Comparison of ENCODE assay signal across 28 cellular contexts in genomic region chr18:55365342-55365741, GRCh38.
DNase-seq lines count a peak whose midpoint lies in the region; ATAC-seq, FAIRE-seq and TF ChIP-seq lines count a peak whose summit lies in the region.
"Had no signal": no experiment of that assay in that cellular context is flagged by ENCODE, and none has a peak within 500 bp of the region (broad histone marks: within the 10 kb centered on the region; RNA-seq: fewer than 3 reads in every experiment).

No MANE protein-coding gene starts in this region.

- TF ChIP-seq RAD21 in IMR-90 (IDR thresholded peaks at IDR 0.05; ENCODE audit: low read length) (no peak), SK-N-SH (IDR thresholded peaks at IDR 0.05; ENCODE audit: low read length) (no peak)

- no peak overlapping the region for H4K5ac ChIP-seq in IMR-90 (ENCODE audit: low read depth, low read length)

- H3K56ac ChIP-seq in IMR-90 (ENCODE audit: extremely low read depth, insufficient read depth, low read length): no peak overlapping the region

- H4K20me1 ChIP-seq in IMR-90 (ENCODE audit: insufficient read depth, low read length): no peaks in the 10 kb centered on the region; the same call in 1 of the 2 replicates
- no peaks in the 10 kb centered on the region for H4K20me1 ChIP-seq in PC-9 (ENCODE audit: insufficient read depth)
- H4K20me1 ChIP-seq in SK-N-SH (ENCODE audit: insufficient read depth): no peaks in the 10 kb centered on the region

- no peak overlapping the region for H3K27ac Mint-ChIP-seq in mesothelial cell of epicardium
- H3K27ac Mint-ChIP-seq: B cell; CD4-positive, alpha-beta T cell; CD8-positive, alpha-beta T cell had no signal

- TF ChIP-seq CTCF in D721Med (IDR thresholded peaks at IDR 0.05; ENCODE audit: insufficient read depth, missing control alignments) (no peak), IMR-90 (conservative IDR thresholded peaks at IDR 0.05; ENCODE audit: low read depth, low read length) (no peak), PC-9 (conservative IDR thresholded peaks at IDR 0.05) (no peak), mesothelial cell of epicardium (IDR thresholded peaks at IDR 0.05; ENCODE audit: unreplicated experiment) (no peak), SK-N-SH (IDR thresholded peaks at IDR 0.05) (no peak)

- TF ChIP-seq POLR2A in IMR-90 (IDR thresholded peaks at IDR 0.05; ENCODE audit: low read depth, low read length): no peak

- H3K27me3 ChIP-seq in IMR-90 (ENCODE audit: control insufficient read depth, insufficient read depth, low read length): no peaks in the 10 kb centered on the region
- H3K27me3 ChIP-seq in mesenchymal stem cell (ENCODE audit: control insufficient read depth in 1 of 2, insufficient read depth in 1 of 2, low read length in 2 of 2): no peaks in the 10 kb centered on the region
- no peaks in the 10 kb centered on the region for H3K27me3 ChIP-seq in PC-9 (ENCODE audit: insufficient read depth, low read depth)
- no peaks in the 10 kb centered on the region for H3K27me3 ChIP-seq in SK-N-SH (ENCODE audit: insufficient read depth)
- H3K27me3 ChIP-seq: BLaER1 treated with 17β-estradiol and CSF1 and Interleukin-3, amounts not matched to agents 10 nM and 100 nM had no signal

- H3K14ac ChIP-seq in IMR-90 (replicated peaks; ENCODE audit: low read depth, low read length) (no peak overlapping the region), mesenchymal stem cell (ENCODE audit: low read length in 2 of 2) (no peak overlapping the region)

- in situ Hi-C loops in IMR-90 (cut with MboI; ENCODE audit: low sequenced_read_pairs): no loop called here

- no peak overlapping the region for H2BK20ac ChIP-seq in IMR-90 (ENCODE audit: low read depth, low read length)

- peaks cover 13% of the 10 kb centered on the region for H3K36me3 Mint-ChIP-seq in mesothelial cell of epicardium
- H3K36me3 Mint-ChIP-seq: CD8-positive, alpha-beta T cell had no signal

- H3K4me3 ChIP-seq in IMR-90 (ENCODE audit: insufficient read depth, low read depth, low read length) (no peak overlapping the region), mesenchymal stem cell (ENCODE audit: insufficient read depth in 1 of 2, low read depth in 1 of 2, low read length in 2 of 2) (no peak overlapping the region), PC-9 (no peak overlapping the region), SK-N-SH (ENCODE audit: low read depth in 2 of 2, low read length in 1 of 2) (no peak overlapping the region)
- H3K4me3 ChIP-seq: A549; BLaER1 treated with 17β-estradiol and CSF1 and Interleukin-3, amounts not matched to agents 10 nM and 100 nM had no signal

- no TSS peak for BruUV-seq in IMR-90 (replicated peaks; lab: Mats Ljungman, UMichigan)
- BruUV-seq in PC-9 (replicated peaks; lab: Mats Ljungman, UMichigan): no TSS peak

- no peak for DNase-seq in D721Med (ENCODE audit: insufficient read length, low spot score)
- DNase-seq in IMR-90: no peak
- peak; percentile 46 for DNase-seq in globus pallidus (ENCODE audit: low spot score)
- no peak for DNase-seq in mesenchymal stem cell
- no peak for DNase-seq in PC-9
- no peak for DNase-seq in mesothelial cell of epicardium (ENCODE audit: low spot score in 2 of 2, unreplicated experiment in 2 of 2)
- no peak for DNase-seq in stimulated activated CD4-positive, alpha-beta T cell treated with anti-CD3 and anti-CD28 coated beads, Interleukin-1b, Interleukin-23, amount 100 ng/mL, for 48 hours
- no peak for DNase-seq in SK-N-SH
- DNase-seq: AML-193; Caco-2; Calu3; CD4-positive, alpha-beta T cell; CD8-positive, alpha-beta T cell; DMS 273 treated with DMSO at 0.1 percent for 48 hours; DMS153; DMS53; DMS79; DND-41; EL; GF-D8 had no signal

- no peak overlapping the region for H4K91ac ChIP-seq in IMR-90 (ENCODE audit: insufficient read depth, low read depth, low read length)
- H4K91ac ChIP-seq in mesenchymal stem cell (ENCODE audit: low read length): no peak overlapping the region

- no peak overlapping the region for H3K27ac ChIP-seq in IMR-90 (ENCODE audit: insufficient read depth, low read length)
- no peak overlapping the region for H3K27ac ChIP-seq in mesenchymal stem cell (ENCODE audit: low read length, poor library complexity, severe bottlenecking)
- H3K27ac ChIP-seq in PC-9: no peak overlapping the region
- no peak overlapping the region for H3K27ac ChIP-seq in SK-N-SH (ENCODE audit: low read depth in 2 of 2, low read length in 1 of 2)
- H3K27ac ChIP-seq: 22Rv1; A549; BLaER1 treated with 17β-estradiol and CSF1 and Interleukin-3, amounts not matched to agents 10 nM and 100 nM; C4-2B had no signal

- H4K8ac ChIP-seq in IMR-90 (ENCODE audit: low read depth in 2 of 2, low read length in 2 of 2) (no peak overlapping the region), mesenchymal stem cell (ENCODE audit: low read length) (peak overlapping the region; percentile 38)

- H2BK15ac ChIP-seq in IMR-90 (ENCODE audit: low read depth, low read length): no peak overlapping the region
- no peak overlapping the region for H2BK15ac ChIP-seq in mesenchymal stem cell (ENCODE audit: low read depth, poor library complexity, severe bottlenecking)

- H3K23ac ChIP-seq in IMR-90 (ENCODE audit: low read depth, low read length) (peak overlapping the region; percentile 51; the same call in 1 of the 2 replicates), mesenchymal stem cell (ENCODE audit: low read length in 2 of 2) (no peak overlapping the region)

- TF ChIP-seq EP300 in SK-N-SH (IDR thresholded peaks at IDR 0.05; ENCODE audit: borderline replicate concordance in 1 of 2, low read depth in 1 of 2, low read length in 1 of 2): no peak

- no peaks in the 10 kb centered on the region for H3K4me1 Mint-ChIP-seq in mesothelial cell of epicardium

- no peak overlapping the region for H2BK120ac ChIP-seq in IMR-90 (ENCODE audit: low read depth, low read length)
- H2BK120ac ChIP-seq in mesenchymal stem cell (ENCODE audit: low read depth, low read length): no peak overlapping the region

- H2AFZ ChIP-seq in IMR-90 (replicated peaks; ENCODE audit: low read length, poor library complexity) (no peak overlapping the region), mesenchymal stem cell (ENCODE audit: low read depth, low read length) (no peak overlapping the region), PC-9 (no peak overlapping the region), SK-N-SH (ENCODE audit: low read depth) (no peak overlapping the region)

- H3K18ac ChIP-seq in IMR-90 (ENCODE audit: low read depth, low read length) (no peak overlapping the region), mesenchymal stem cell (ENCODE audit: low read depth in 1 of 2, low read length in 2 of 2) (no peak overlapping the region)

- H2BK5ac ChIP-seq in IMR-90 (ENCODE audit: low read depth, low read length, poor library complexity, severe bottlenecking) (no peak overlapping the region), mesenchymal stem cell (ENCODE audit: low read depth, low read length, poor library complexity, severe bottlenecking) (no peak overlapping the region)

- H3K79me2 ChIP-seq in PC-9 (ENCODE audit: low read depth) (no peaks in the 10 kb centered on the region), SK-N-SH (ENCODE audit: insufficient read depth) (peaks cover 33% of the 10 kb centered on the region; the same call in 1 of the 2 replicates)

- peaks cover 8% of the 10 kb centered on the region for H3K9me3 Mint-ChIP-seq in mesothelial cell of epicardium
- H3K9me3 Mint-ChIP-seq: CD4-positive, alpha-beta T cell; CD8-positive, alpha-beta T cell had no signal

- H3K9me2 ChIP-seq in PC-9 (ENCODE audit: insufficient read depth): no peaks in the 10 kb centered on the region
- no peaks in the 10 kb centered on the region for H3K9me2 ChIP-seq in SK-N-SH

- H3K9me1 ChIP-seq in IMR-90 (ENCODE audit: insufficient read depth, low read length): peaks cover 3% of the 10 kb centered on the region

- CTCF ChIA-PET in IMR-90 (lab: Yijun Ruan, JAX): no interaction called here
- CTCF ChIA-PET in PC-9 (lab: Charles Lee): no interaction called here
- CTCF ChIA-PET in SK-N-SH (lab: Yijun Ruan, JAX): interaction anchor here (0.6 kb wide), 1 partner anchor 406 kb away, joined by 3 read pairs; no protein-coding TSS in a partner anchor

- no peaks in the 10 kb centered on the region for H3K4me1 ChIP-seq in IMR-90 (ENCODE audit: control insufficient read depth, insufficient read depth, low read length)
- H3K4me1 ChIP-seq in mesenchymal stem cell (ENCODE audit: control insufficient read depth, insufficient read depth, low read depth, low read length): no peaks in the 10 kb centered on the region
- no peaks in the 10 kb centered on the region for H3K4me1 ChIP-seq in PC-9 (replicated peaks; ENCODE audit: insufficient read depth)
- H3K4me1 ChIP-seq in SK-N-SH (ENCODE audit: control insufficient read depth in 1 of 2, insufficient read depth in 2 of 2, low read depth in 1 of 2, low read length in 1 of 2): peaks cover 0 to 2% of the 10 kb centered on the region in 2 experiments; a peak in 2 of 4 replicates
- H3K4me1 ChIP-seq: A549, Caco-2 had no signal

- H3K4me3 Mint-ChIP-seq in mesothelial cell of epicardium: no peak overlapping the region
- H3K4me3 Mint-ChIP-seq: B cell; CD4-positive, alpha-beta T cell; CD8-positive, alpha-beta T cell had no signal

- POLR2A ChIA-PET in IMR-90 (lab: Charles Lee; ENCODE audit: unreplicated experiment) (no interaction called here), PC-9 (lab: Charles Lee; ENCODE audit: unreplicated experiment) (no interaction called here), SK-N-SH (lab: Yijun Ruan, JAX) (no interaction called here)

- dilution Hi-C loops in IMR-90 (cut with HindIII; ENCODE audit: low sequenced_read_pairs, unreplicated experiment): no loop called here

- no peaks in the 10 kb centered on the region for H3K27me3 Mint-ChIP-seq in mesothelial cell of epicardium (ENCODE audit: low read depth)
- H3K27me3 Mint-ChIP-seq: B cell had no signal

- intact Hi-C loops in IMR-90 (cut with micrococcal nuclease) (no loop called here), PC-9 (cut with micrococcal nuclease; ENCODE audit: unreplicated experiment) (no loop called here)

- H2AK5ac ChIP-seq in IMR-90 (ENCODE audit: low read depth, low read length) (no peak overlapping the region; the same call in 1 of the 2 replicates), mesenchymal stem cell (ENCODE audit: low read length, severe bottlenecking) (no peak overlapping the region)

- H2BK12ac ChIP-seq in mesenchymal stem cell (ENCODE audit: low read length in 2 of 2): no peak overlapping the region

- H3K4ac ChIP-seq in IMR-90 (ENCODE audit: low read depth, low read length) (no peak overlapping the region), mesenchymal stem cell (ENCODE audit: low read depth in 1 of 2, low read length in 2 of 2) (no peak overlapping the region)

- H2AK9ac ChIP-seq in IMR-90 (replicated peaks; ENCODE audit: low read depth, low read length, poor library complexity): no peak overlapping the region

- H3K36me3 ChIP-seq in IMR-90 (ENCODE audit: control insufficient read depth, insufficient read depth, low read length): no peaks in the 10 kb centered on the region
- peaks cover 2 to 11% of the 10 kb centered on the region in 2 experiments for H3K36me3 ChIP-seq in mesenchymal stem cell (ENCODE audit: control insufficient read depth in 1 of 2, insufficient read depth in 2 of 2, low read depth in 1 of 2, low read length in 2 of 2)
- no peaks in the 10 kb centered on the region for H3K36me3 ChIP-seq in PC-9 (ENCODE audit: low read depth)
- H3K36me3 ChIP-seq in SK-N-SH (replicated peaks in 1 of 2; ENCODE audit: control insufficient read depth in 1 of 2, insufficient read depth in 2 of 2, low read length in 1 of 2): peaks cover 0 to 9% of the 10 kb centered on the region in 2 experiments

- no peak for ATAC-seq in IMR-90 (ENCODE audit: low read depth)
- ATAC-seq: A549; CD8-positive, alpha-beta T cell had no signal

- H3K4me2 ChIP-seq in IMR-90 (ENCODE audit: low read depth, low read length): no peak overlapping the region
- H3K4me2 ChIP-seq in mesenchymal stem cell (ENCODE audit: low read length, poor library complexity, severe bottlenecking): no peak overlapping the region
- no peak overlapping the region for H3K4me2 ChIP-seq in PC-9
- H3K4me2 ChIP-seq in SK-N-SH: no peak overlapping the region
- H3K4me2 ChIP-seq: A549; BLaER1 treated with 17β-estradiol and CSF1 and Interleukin-3, amounts not matched to agents 10 nM and 100 nM had no signal

- peak; percentile 35 for FAIRE-seq in D721Med (lab: Jason Lieb, UNC)
- FAIRE-seq: A549, G401.6, GM12891, GM19239 had no signal

- H3K79me1 ChIP-seq in IMR-90 (ENCODE audit: low read depth in 1 of 2, low read length in 2 of 2): peaks cover 37 to 47% of the 10 kb centered on the region in 2 experiments
- peaks cover 8% of the 10 kb centered on the region for H3K79me1 ChIP-seq in mesenchymal stem cell (replicated peaks; ENCODE audit: low read length, poor library complexity, severe bottlenecking)

- WGBS in IMR-90 (ENCODE audit: extremely low coverage in 2 of 2, insufficient read length in 1 of 2), 2 experiments: no CpG with 5 or more reads among the region's 2 CpGs
- WGBS in mesenchymal stem cell: 93% methylated on average over 2 of the region's 2 CpGs
- WGBS in SK-N-SH (ENCODE audit: low lambda C conversion rate): 94% methylated on average over 2 of the region's 2 CpGs

- H3K9me3 ChIP-seq in IMR-90 (ENCODE audit: control insufficient read depth, insufficient read depth, low read length): no peaks in the 10 kb centered on the region
- H3K9me3 ChIP-seq in mesenchymal stem cell (ENCODE audit: control insufficient read depth, low read length): no peaks in the 10 kb centered on the region
- no peaks in the 10 kb centered on the region for H3K9me3 ChIP-seq in PC-9 (ENCODE audit: insufficient read depth, low read depth)
- H3K9me3 ChIP-seq in SK-N-SH: no peaks in the 10 kb centered on the region
- H3K9me3 ChIP-seq: A549, Caco-2 had no signal

- H3F3A ChIP-seq in PC-9 (ENCODE audit: insufficient read depth, low read depth): no peaks in the 10 kb centered on the region
- H3F3A ChIP-seq in SK-N-SH (replicated peaks; ENCODE audit: insufficient read depth): no peaks in the 10 kb centered on the region

- H3K9ac ChIP-seq in IMR-90 (ENCODE audit: low read depth, low read length) (no peak overlapping the region), mesenchymal stem cell (ENCODE audit: low read length) (no peak overlapping the region), SK-N-SH (no peak overlapping the region)
- H3K9ac ChIP-seq: BLaER1 treated with 17β-estradiol and CSF1 and Interleukin-3, amounts not matched to agents 10 nM and 100 nM had no signal
